2 cellular contexts compared by ENCODE assay signal in genomic region chr17:55458287-55458900, GRCh38.
TF ChIP-seq lines count a peak whose summit lies in the region.

No MANE protein-coding gene starts in this region.

TF ChIP-seq in SK-N-SH, 30 proteins besides CTCF, POLR2A, EP300 and RAD21:
- TF ChIP-seq FOSL2 (IDR thresholded peaks at IDR 0.05; ENCODE audit: borderline replicate concordance, low read depth) (no peak), ZBTB33 (IDR thresholded peaks at IDR 0.05; ENCODE audit: borderline replicate concordance, low read depth) (no peak), RXRA (IDR thresholded peaks at IDR 0.05; ENCODE audit: borderline replicate concordance, low read depth) (no peak), NFIC (IDR thresholded peaks at IDR 0.05; ENCODE audit: borderline replicate concordance) (no peak), REST (IDR thresholded peaks at IDR 0.05; ENCODE audit: low read depth, low read length) (no peak), USF2 (IDR thresholded peaks at IDR 0.05; ENCODE audit: borderline replicate concordance, low read depth, low read length) (no peak), SIN3A (IDR thresholded peaks at IDR 0.05; ENCODE audit: borderline replicate concordance, low read depth, low read length) (no peak), TAF1 (IDR thresholded peaks at IDR 0.05; ENCODE audit: borderline replicate concordance, low read depth, low read length) (no peak)
TF ChIP-seq in SK-N-SH: peak in this region for 0.

TF ChIP-seq in SK-N-SH treated with all-trans-retinoic acid at 6 μM for 48 hours, 23 proteins besides CTCF, POLR2A, EP300 and RAD21:
- TF ChIP-seq POU6F1 (CRISPR knock-in tag; IDR thresholded peaks at IDR 0.05; ENCODE audit: borderline replicate concordance, low read depth) (no peak), TSHZ2 (CRISPR knock-in tag; IDR thresholded peaks at IDR 0.05) (no peak), ZNF70 (CRISPR knock-in tag; IDR thresholded peaks at IDR 0.05) (no peak), PPARA (CRISPR knock-in tag; IDR thresholded peaks at IDR 0.05; ENCODE audit: borderline replicate concordance) (no peak), ZFP30 (CRISPR knock-in tag; IDR thresholded peaks at IDR 0.05) (no peak), BACH2 (CRISPR knock-in tag; IDR thresholded peaks at IDR 0.05; ENCODE audit: borderline replicate concordance) (no peak), TCF4 (CRISPR knock-in tag; IDR thresholded peaks at IDR 0.05; ENCODE audit: borderline replicate concordance) (no peak), ZFP3 (CRISPR knock-in tag; IDR thresholded peaks at IDR 0.05) (no peak), ZNF565 (CRISPR knock-in tag; conservative IDR thresholded peaks at IDR 0.05; ENCODE audit: low read depth) (no peak), CSDC2 (CRISPR knock-in tag; IDR thresholded peaks at IDR 0.05) (no peak), GLIS3 (CRISPR knock-in tag; IDR thresholded peaks at IDR 0.05) (no peak), ZNF8 (CRISPR knock-in tag; IDR thresholded peaks at IDR 0.05) (no peak), TOX (CRISPR knock-in tag; IDR thresholded peaks at IDR 0.05; ENCODE audit: borderline replicate concordance) (no peak), ARNTL (CRISPR knock-in tag; IDR thresholded peaks at IDR 0.05; ENCODE audit: borderline replicate concordance, low read depth) (no peak)
